ENCODE assay signal across 1 cellular context in genomic region chr7:112939589-112940313, GRCh38.
TF ChIP-seq lines count a peak whose summit lies in the region.

No MANE protein-coding gene starts in this region.

TF ChIP-seq in K562, 482 proteins besides CTCF, POLR2A, EP300 and RAD21 (continued from another document and continues in another):
- no peak for TF ChIP-seq SREBF1 (IDR thresholded peaks at IDR 0.05; ENCODE audit: borderline replicate concordance, low read depth, low read length)
- TF ChIP-seq ILK (tag; IDR thresholded peaks at IDR 0.05; ENCODE audit: borderline replicate concordance, low read depth) = no peak
- no peak for TF ChIP-seq CEBPG (CRISPR knock-in tag; IDR thresholded peaks at IDR 0.05)
- no peak for TF ChIP-seq CEBPG (tag; conservative IDR thresholded peaks at IDR 0.05 in 1 of 2, IDR thresholded peaks at IDR 0.05 in 1 of 2)
- TF ChIP-seq MCM2 (IDR thresholded peaks at IDR 0.05; ENCODE audit: low read depth) = no peak
- no peak for TF ChIP-seq FIP1L1 (IDR thresholded peaks at IDR 0.05; ENCODE audit: low read depth, low read length, poor library complexity, severe bottlenecking)
- TF ChIP-seq IRF2 (CRISPR knock-in tag; IDR thresholded peaks at IDR 0.05) = no peak
- peak; percentile 98; the same call in 1 of the 2 replicates for TF ChIP-seq MTA1 (IDR thresholded peaks at IDR 0.05; ENCODE audit: borderline replicate concordance)
- TF ChIP-seq ZNF253 (CRISPR knock-in tag; conservative IDR thresholded peaks at IDR 0.05) = no peak
- no peak for TF ChIP-seq NFRKB (IDR thresholded peaks at IDR 0.05; ENCODE audit: low read depth)
- no peak for TF ChIP-seq CBX8 (IDR thresholded peaks at IDR 0.05; ENCODE audit: borderline replicate concordance, extremely low read depth, low read depth, low read length, poor library complexity, severe bottlenecking)
- no peak for TF ChIP-seq ZBTB49 (CRISPR knock-in tag; IDR thresholded peaks at IDR 0.05; ENCODE audit: borderline replicate concordance)
- TF ChIP-seq ZNF449 (CRISPR knock-in tag; IDR thresholded peaks at IDR 0.05) = no peak
- no peak; the same call in 1 of the 2 replicates for TF ChIP-seq CREB3L1 (IDR thresholded peaks at IDR 0.05; ENCODE audit: borderline replicate concordance, low read depth)
- no peak for TF ChIP-seq ZNF57 (CRISPR knock-in tag; IDR thresholded peaks at IDR 0.05)
- TF ChIP-seq ZNF384 (IDR thresholded peaks at IDR 0.05; ENCODE audit: low read depth, low read length) = no peak
- peak in 1 of 2 experiments; percentile 83; a peak in 2 of 4 replicates for TF ChIP-seq HDAC1 (IDR thresholded peaks at IDR 0.05)
- no peak for TF ChIP-seq ZNF398 (CRISPR knock-in tag; IDR thresholded peaks at IDR 0.05)
- peak; percentile 50; the same call in 1 of the 2 replicates for TF ChIP-seq CBX1 (IDR thresholded peaks at IDR 0.05; ENCODE audit: low read depth)
- peak; percentile 66 for TF ChIP-seq RAD51 (IDR thresholded peaks at IDR 0.05; ENCODE audit: borderline replicate concordance, low read depth)
- TF ChIP-seq MYC (IDR thresholded peaks at IDR 0.05; ENCODE audit: low read depth, low read length) = peak; percentile 83
- no peak for TF ChIP-seq MYC (CRISPR knock-in tag; IDR thresholded peaks at IDR 0.05; ENCODE audit: borderline replicate concordance, low read depth)
- no peak for TF ChIP-seq ZNF232 (CRISPR knock-in tag; IDR thresholded peaks at IDR 0.05)
- TF ChIP-seq NR4A1 (CRISPR knock-in tag; IDR thresholded peaks at IDR 0.05) = 0 out of 2 replicates have a peak, but pooled peaks have one; percentile 69
- TF ChIP-seq NR4A1 (tag; IDR thresholded peaks at IDR 0.05) = no peak
- TF ChIP-seq FOXM1 (IDR thresholded peaks at IDR 0.05; ENCODE audit: low read depth) = no peak
- TF ChIP-seq FOXM1 (CRISPR knock-in tag; IDR thresholded peaks at IDR 0.05; ENCODE audit: low read depth) = 0 out of 2 replicates have a peak, but pooled peaks have one; percentile 4
- TF ChIP-seq CCNT2 (IDR thresholded peaks at IDR 0.05; ENCODE audit: borderline replicate concordance, extremely low read depth, insufficient read length, low read depth, low read length) = no peak
- no peak; the same call in 1 of the 2 replicates for TF ChIP-seq ZNF24 (IDR thresholded peaks at IDR 0.05)
- no peak for TF ChIP-seq SNIP1 (IDR thresholded peaks at IDR 0.05; ENCODE audit: low read depth)
- TF ChIP-seq SMAD1 (IDR thresholded peaks at IDR 0.05; ENCODE audit: low read depth, low read length, partially characterized antibody) = no peak
- TF ChIP-seq DIDO1 (tag; IDR thresholded peaks at IDR 0.05; ENCODE audit: low read depth) = peak; percentile 85
- TF ChIP-seq TGIF2 (CRISPR knock-in tag; IDR thresholded peaks at IDR 0.05) = no peak
- TF ChIP-seq CLOCK (CRISPR knock-in tag; IDR thresholded peaks at IDR 0.05; ENCODE audit: borderline replicate concordance) = no peak
- TF ChIP-seq TCF15 (CRISPR knock-in tag; IDR thresholded peaks at IDR 0.05) = no peak
- TF ChIP-seq SAFB2 (IDR thresholded peaks at IDR 0.05; ENCODE audit: borderline replicate concordance, low read depth, low read length, severe bottlenecking) = no peak
- TF ChIP-seq ZNF408 (CRISPR knock-in tag; IDR thresholded peaks at IDR 0.05; ENCODE audit: low read depth) = no peak
- peak; percentile 57 for TF ChIP-seq NBN (IDR thresholded peaks at IDR 0.05; ENCODE audit: low read depth)
- TF ChIP-seq ZNF518B (CRISPR knock-in tag; IDR thresholded peaks at IDR 0.05) = no peak
- no peak for TF ChIP-seq ARID1B (IDR thresholded peaks at IDR 0.05)
- peak; percentile 61; the same call in 1 of the 2 replicates for TF ChIP-seq POLR2AphosphoS5 (IDR thresholded peaks at IDR 0.05; ENCODE audit: control insufficient read depth, insufficient read depth, low read depth, low read length)
- no peak for TF ChIP-seq HDGF (IDR thresholded peaks at IDR 0.05)
- TF ChIP-seq VEZF1 (CRISPR knock-in tag; IDR thresholded peaks at IDR 0.05) = peak; percentile 87
- peak; percentile 83 for TF ChIP-seq RBM25 (IDR thresholded peaks at IDR 0.05; ENCODE audit: low read depth, low read length, severe bottlenecking)
- TF ChIP-seq MCM5 (IDR thresholded peaks at IDR 0.05; ENCODE audit: low read depth) = no peak
- no peak for TF ChIP-seq THRAP3 (IDR thresholded peaks at IDR 0.05; ENCODE audit: borderline replicate concordance)
- no peak for TF ChIP-seq ZKSCAN8 (CRISPR knock-in tag; IDR thresholded peaks at IDR 0.05)
- peak; percentile 73 for TF ChIP-seq ZFX (CRISPR knock-in tag; IDR thresholded peaks at IDR 0.05)
- peak; percentile 89 for TF ChIP-seq OTX1 (CRISPR knock-in tag; IDR thresholded peaks at IDR 0.05)
- no peak for TF ChIP-seq CAMTA2 (CRISPR knock-in tag; conservative IDR thresholded peaks at IDR 0.05)
- TF ChIP-seq ETV6 (IDR thresholded peaks at IDR 0.05; ENCODE audit: borderline replicate concordance in 1 of 2, low read depth in 2 of 2, low read length in 1 of 2) = no peak
- no peak for TF ChIP-seq ETV6 (CRISPR knock-in tag; IDR thresholded peaks at IDR 0.05; ENCODE audit: borderline replicate concordance)
- no peak for TF ChIP-seq ZNF644 (tag; IDR thresholded peaks at IDR 0.05; ENCODE audit: low read depth)
- TF ChIP-seq SRSF3 (IDR thresholded peaks at IDR 0.05; ENCODE audit: insufficient read depth, low read length) = no peak
